Comparison of ENCODE assay signal across 24 cellular contexts in genomic region chrX:10750581-10750980, GRCh38.
DNase-seq lines count a peak whose midpoint lies in the region; ATAC-seq, FAIRE-seq and TF ChIP-seq lines count a peak whose summit lies in the region.
"Had no signal": no experiment of that assay in that cellular context is flagged by ENCODE, and none has a peak within 500 bp of the region (broad histone marks: within the 10 kb centered on the region; RNA-seq: fewer than 3 reads in every experiment).

No MANE protein-coding gene starts in this region.

- in situ Hi-C loops in IMR-90 (cut with MboI; ENCODE audit: low sequenced_read_pairs), result no loop called here

- no peaks in the 10 kb centered on the region for H3K79me1 ChIP-seq in IMR-90 (ENCODE audit: low read depth in 1 of 2, low read length in 2 of 2)

- no peak overlapping the region for H2BK15ac ChIP-seq in IMR-90 (ENCODE audit: low read depth, low read length)

- no peak overlapping the region for H2AK5ac ChIP-seq in IMR-90 (ENCODE audit: low read depth, low read length)

- no peak overlapping the region for H4K91ac ChIP-seq in IMR-90 (ENCODE audit: insufficient read depth, low read depth, low read length)

- H2BK20ac ChIP-seq in IMR-90 (ENCODE audit: low read depth, low read length), result no peak overlapping the region

- no peaks in the 10 kb centered on the region for H3K36me3 ChIP-seq in IMR-90 (ENCODE audit: control insufficient read depth, insufficient read depth, low read length)
- no peaks in the 10 kb centered on the region for H3K36me3 ChIP-seq in astrocyte (ENCODE audit: insufficient read depth, low read length)
- no peaks in the 10 kb centered on the region for H3K36me3 ChIP-seq in osteoblast (ENCODE audit: insufficient read depth, low read length)
- H3K36me3 ChIP-seq in heart left ventricle, result no peaks in the 10 kb centered on the region
- H3K36me3 ChIP-seq: BLaER1 had no signal

- TF ChIP-seq CTCF in IMR-90 (conservative IDR thresholded peaks at IDR 0.05; ENCODE audit: low read depth, low read length) (no peak), astrocyte (IDR thresholded peaks at IDR 0.05; ENCODE audit: insufficient read depth, low read depth, low read length) (no peak), osteoblast (IDR thresholded peaks at IDR 0.05; ENCODE audit: extremely low read depth, low read depth, low read length) (no peak), heart left ventricle (IDR thresholded peaks at IDR 0.05) (no peak)

- H3K4me3 ChIP-seq in IMR-90 (ENCODE audit: insufficient read depth, low read depth, low read length) (no peak overlapping the region), astrocyte (ENCODE audit: insufficient read depth, low read depth, low read length) (no peak overlapping the region), osteoblast (ENCODE audit: insufficient read depth, low read length) (no peak overlapping the region), heart left ventricle (no peak overlapping the region)
- H3K4me3 ChIP-seq: BLaER1 had no signal

- POLR2A ChIA-PET in IMR-90 (lab: Charles Lee; ENCODE audit: unreplicated experiment), result no interaction called here

- ATAC-seq in IMR-90 (ENCODE audit: low read depth) (no peak), heart left ventricle (no peak), GM21529 (IDR thresholded peaks at IDR 0.05; ENCODE audit: unreplicated experiment) (no peak)
- no peak for ATAC-seq in stimulated activated memory B cell treated with anti-CD40 and anti-IgM and Interleukin-4, amounts not matched to agents 10 μg/mL and 1 μg/mL and 100 μg/mL, for 72 hours
- ATAC-seq: CD8-positive, alpha-beta T cell had no signal

- peak overlapping the region in 1 of 2 experiments; percentile 42; a peak in 2 of 4 replicates for H4K8ac ChIP-seq in IMR-90 (ENCODE audit: low read depth in 2 of 2, low read length in 2 of 2)

- WGBS in IMR-90 (ENCODE audit: extremely low coverage in 2 of 2, insufficient read length in 1 of 2), 2 experiments, result no CpG with 5 or more reads among the region's 7 CpGs
- WGBS in heart left ventricle, 4 donors, result 67 to 87% (median 79%) methylated on average over 7 of the region's 7 CpGs

- peak; percentile 25 for DNase-seq in EH (ENCODE audit: low read depth)
- DNase-seq in IMR-90, result peak; percentile 25
- peak; percentile 20 for DNase-seq in astrocyte (ENCODE audit: low read depth)
- no peak for DNase-seq in osteoblast (ENCODE audit: insufficient read length, low spot score, missing footprints)
- no peak for DNase-seq in effector CD4-positive, alpha-beta T cell
- DNase-seq in heart left ventricle, result no peak
- DNase-seq: Caco-2; CD4-positive, CD25-positive, alpha-beta regulatory T cell; CD8-positive, alpha-beta T cell; DMS153; DND-41; EL; GF-D8; GOT3; HCEC 1CT had no signal

- H3K9me3 ChIP-seq in IMR-90 (ENCODE audit: control insufficient read depth, insufficient read depth, low read length), result no peaks in the 10 kb centered on the region
- H3K9me3 ChIP-seq in astrocyte (ENCODE audit: insufficient read depth, low read depth, low read length), result no peaks in the 10 kb centered on the region
- H3K9me3 ChIP-seq in osteoblast (ENCODE audit: low read depth, low read length), result no peaks in the 10 kb centered on the region
- no peaks in the 10 kb centered on the region for H3K9me3 ChIP-seq in heart left ventricle
- H3K9me3 ChIP-seq: BLaER1, Caco-2 had no signal

- H2BK5ac ChIP-seq in IMR-90 (ENCODE audit: low read depth, low read length, poor library complexity, severe bottlenecking), result no peak overlapping the region

- no TSS peak for BruUV-seq in IMR-90 (replicated peaks; lab: Mats Ljungman, UMichigan)

- H3K36me3 Mint-ChIP-seq in astrocyte (ENCODE audit: low read depth, unreplicated experiment), result no peaks in the 10 kb centered on the region
- no peaks in the 10 kb centered on the region for H3K36me3 Mint-ChIP-seq in stimulated activated memory B cell treated with anti-CD40 and anti-IgM and Interleukin-4, amounts not matched to agents 10 μg/mL and 1 μg/mL and 100 μg/mL, for 72 hours
- H3K36me3 Mint-ChIP-seq: CD4-positive, CD25-positive, alpha-beta regulatory T cell; CD8-positive, alpha-beta T cell had no signal

- peaks cover 2% of the 10 kb centered on the region for H3K9me3 Mint-ChIP-seq in astrocyte (ENCODE audit: unreplicated experiment)
- H3K9me3 Mint-ChIP-seq in stimulated activated memory B cell treated with anti-CD40 and anti-IgM and Interleukin-4, amounts not matched to agents 10 μg/mL and 1 μg/mL and 100 μg/mL, for 72 hours, result no peaks in the 10 kb centered on the region

- H3K9ac ChIP-seq in IMR-90 (ENCODE audit: low read depth, low read length), result no peak overlapping the region
- no peak overlapping the region for H3K9ac ChIP-seq in astrocyte (ENCODE audit: low read length)
- H3K9ac ChIP-seq: BLaER1 had no signal

- H3K56ac ChIP-seq in IMR-90 (ENCODE audit: extremely low read depth, insufficient read depth, low read length), result no peak overlapping the region

- peak overlapping the region; percentile 36 for H3K27ac Mint-ChIP-seq in astrocyte (ENCODE audit: unreplicated experiment)
- no peak overlapping the region for H3K27ac Mint-ChIP-seq in stimulated activated memory B cell treated with anti-CD40 and anti-IgM and Interleukin-4, amounts not matched to agents 10 μg/mL and 1 μg/mL and 100 μg/mL, for 72 hours
- H3K27ac Mint-ChIP-seq: B cell; CD4-positive, CD25-positive, alpha-beta regulatory T cell; CD8-positive, alpha-beta T cell had no signal

- peaks cover 2% of the 10 kb centered on the region; the same call in 1 of the 2 replicates for H3K9me1 ChIP-seq in IMR-90 (ENCODE audit: insufficient read depth, low read length)

- H3K4ac ChIP-seq in IMR-90 (ENCODE audit: low read depth, low read length), result no peak overlapping the region

- no peak overlapping the region for H2BK120ac ChIP-seq in IMR-90 (ENCODE audit: low read depth, low read length)

- no peak overlapping the region for H3K4me3 Mint-ChIP-seq in astrocyte (ENCODE audit: unreplicated experiment)
- H3K4me3 Mint-ChIP-seq in stimulated activated memory B cell treated with anti-CD40 and anti-IgM and Interleukin-4, amounts not matched to agents 10 μg/mL and 1 μg/mL and 100 μg/mL, for 72 hours, result no peak overlapping the region
- H3K4me3 Mint-ChIP-seq: B cell; CD4-positive, CD25-positive, alpha-beta regulatory T cell; CD8-positive, alpha-beta T cell had no signal

- H4K5ac ChIP-seq in IMR-90 (ENCODE audit: low read depth, low read length), result no peak overlapping the region

- no peaks in the 10 kb centered on the region for H3K27me3 ChIP-seq in IMR-90 (ENCODE audit: control insufficient read depth, insufficient read depth, low read length)
- no peaks in the 10 kb centered on the region for H3K27me3 ChIP-seq in astrocyte (ENCODE audit: insufficient read depth, low read length)
- H3K27me3 ChIP-seq in osteoblast (ENCODE audit: insufficient read depth, low read length), result no peaks in the 10 kb centered on the region
- no peaks in the 10 kb centered on the region for H3K27me3 ChIP-seq in heart left ventricle

- H2AFZ ChIP-seq in IMR-90 (replicated peaks; ENCODE audit: low read length, poor library complexity) (no peak overlapping the region), astrocyte (ENCODE audit: low read depth, low read length) (no peak overlapping the region), osteoblast (ENCODE audit: low read length) (no peak overlapping the region)

- H3K27ac ChIP-seq in IMR-90 (ENCODE audit: insufficient read depth, low read length) (no peak overlapping the region), astrocyte (ENCODE audit: low read depth, low read length) (no peak overlapping the region), osteoblast (ENCODE audit: low read depth, low read length) (peak overlapping the region; percentile 23), heart left ventricle (no peak overlapping the region)
- H3K27ac ChIP-seq: 22Rv1, BLaER1, C4-2B had no signal

- no peaks in the 10 kb centered on the region for H3K27me3 Mint-ChIP-seq in astrocyte (ENCODE audit: low read depth, unreplicated experiment)
- H3K27me3 Mint-ChIP-seq in stimulated activated memory B cell treated with anti-CD40 and anti-IgM and Interleukin-4, amounts not matched to agents 10 μg/mL and 1 μg/mL and 100 μg/mL, for 72 hours, result no peaks in the 10 kb centered on the region
- H3K27me3 Mint-ChIP-seq: CD4-positive, CD25-positive, alpha-beta regulatory T cell had no signal

- CTCF ChIA-PET in IMR-90 (lab: Yijun Ruan, JAX), result no interaction called here

- no peak overlapping the region for H3K18ac ChIP-seq in IMR-90 (ENCODE audit: low read depth, low read length)

- FAIRE-seq in astrocyte (lab: Jason Lieb, UNC), result no peak
- FAIRE-seq: A204.1, GM12892, H54 had no signal

- H3K4me1 ChIP-seq in IMR-90 (ENCODE audit: control insufficient read depth, insufficient read depth, low read length) (no peaks in the 10 kb centered on the region), astrocyte (ENCODE audit: insufficient read depth, low read length) (peaks cover 12% of the 10 kb centered on the region), osteoblast (ENCODE audit: insufficient read depth, low read length) (peaks cover 8% of the 10 kb centered on the region), heart left ventricle (peaks cover 0 to 5% (median 0%) of the 10 kb centered on the region in 12 donors)
- H3K4me1 ChIP-seq: BLaER1 had no signal

- TF ChIP-seq RAD21 in IMR-90 (IDR thresholded peaks at IDR 0.05; ENCODE audit: low read length), result no peak

- no peak overlapping the region for H3K14ac ChIP-seq in IMR-90 (replicated peaks; ENCODE audit: low read depth, low read length)

- H3K4me2 ChIP-seq in IMR-90 (ENCODE audit: low read depth, low read length), result no peak overlapping the region
- H3K4me2 ChIP-seq in astrocyte (ENCODE audit: low read length), result no peak overlapping the region
- H3K4me2 ChIP-seq in osteoblast (ENCODE audit: insufficient read depth, low read length), result no peak overlapping the region
- H3K4me2 ChIP-seq: BLaER1 had no signal

- intact Hi-C loops in IMR-90 (cut with micrococcal nuclease) (no loop called here), heart left ventricle (cut with DNase I) (no loop called here)

- dilution Hi-C loops in IMR-90 (cut with HindIII; ENCODE audit: low sequenced_read_pairs, unreplicated experiment), result no loop called here

- H4K20me1 ChIP-seq in IMR-90 (ENCODE audit: insufficient read depth, low read length) (no peaks in the 10 kb centered on the region), astrocyte (ENCODE audit: insufficient read depth, low read length) (no peaks in the 10 kb centered on the region), osteoblast (ENCODE audit: insufficient read depth, low read length) (no peaks in the 10 kb centered on the region)

- TF ChIP-seq POLR2A in IMR-90 (IDR thresholded peaks at IDR 0.05; ENCODE audit: low read depth, low read length) (no peak), heart left ventricle (IDR thresholded peaks at IDR 0.05) (no peak)

- no peak overlapping the region for H2AK9ac ChIP-seq in IMR-90 (replicated peaks; ENCODE audit: low read depth, low read length, poor library complexity)

- H3K79me2 ChIP-seq in astrocyte (ENCODE audit: insufficient read depth, low read length) (no peaks in the 10 kb centered on the region), osteoblast (ENCODE audit: insufficient read depth, low read length) (no peaks in the 10 kb centered on the region)

- no peak overlapping the region for H3K23ac ChIP-seq in IMR-90 (ENCODE audit: low read depth, low read length)

- peaks cover 39% of the 10 kb centered on the region for H3K4me1 Mint-ChIP-seq in astrocyte (ENCODE audit: low read depth, unreplicated experiment)
- no peaks in the 10 kb centered on the region for H3K4me1 Mint-ChIP-seq in stimulated activated memory B cell treated with anti-CD40 and anti-IgM and Interleukin-4, amounts not matched to agents 10 μg/mL and 1 μg/mL and 100 μg/mL, for 72 hours
- H3K4me1 Mint-ChIP-seq: B cell; CD4-positive, CD25-positive, alpha-beta regulatory T cell had no signal

Comparison
In these comparisons a context has a peak if more than half of its experiments do, and no peak if none do; other contexts are left out.
1. DNase-seq: peak in EH (single experiment), IMR-90 (single experiment) and astrocyte (single experiment); none in osteoblast (single experiment), effector CD4-positive, alpha-beta T cell (single experiment) and heart left ventricle (0 of 5).